25 cellular contexts compared by ENCODE assay signal in the genomic region with DNA sequence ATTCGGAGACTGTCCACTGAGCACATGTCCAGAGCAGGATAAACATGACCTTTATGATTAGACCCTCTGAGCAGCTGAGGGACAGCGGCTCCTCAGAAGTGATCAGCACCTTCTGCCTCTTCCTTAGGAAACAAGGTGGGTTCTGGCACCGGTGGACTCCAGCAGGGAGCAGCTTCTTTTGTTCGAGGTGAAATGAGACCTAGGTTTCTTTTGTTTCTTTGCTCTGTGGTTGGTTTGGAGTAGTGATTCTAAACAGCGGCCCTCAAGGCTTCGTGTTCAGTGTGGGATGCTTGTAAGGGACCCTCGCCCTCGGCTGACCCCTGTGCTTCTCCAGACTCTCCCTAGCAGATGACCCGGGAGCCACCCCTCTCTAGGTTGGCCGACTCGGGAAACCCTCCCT. TPM values are rescaled to one million over a fixed set of nuclear protein-coding genes. Genes with fewer than 3 reads are reported as not detected.
"Had no signal": no experiment of that assay in that cellular context is flagged by ENCODE, and none has a peak within 500 bp of the region (broad histone marks: within the 10 kb centered on the region; RNA-seq: fewer than 3 reads in every experiment).

No MANE protein-coding gene starts in this region.

- H3K4me3 ChIP-seq: dorsolateral prefrontal cortex, lung, ovary, sigmoid colon, smooth muscle cell, testis, upper lobe of right lung had no signal

- H3K27ac ChIP-seq: brain microvascular endothelial cell, dorsolateral prefrontal cortex, neutrophil, ovary, sigmoid colon, testis, upper lobe of right lung, WERI-Rb-1 had no signal

- H3K27me3 ChIP-seq: neutrophil, ovary, testis, upper lobe of right lung had no signal

- ATAC-seq: activated CD8-positive, alpha-beta T cell treated with anti-CD3 and anti-CD28 coated beads, Interleukin-2, amount 10 ng/mL, durations not matched to agents 7 days and 5 days; activated naive CD4-positive, alpha-beta T cell treated with anti-CD3 and anti-CD28 coated beads, Interleukin-2, amount 50 U/mL, for 72 hours; effector memory CD8-positive, alpha-beta T cell; esophagus mucosa; naive thymus-derived CD4-positive, alpha-beta T cell; stimulated activated naive B cell treated with anti-CD40 and anti-IgM and Interleukin-4, amounts not matched to agents 10 μg/mL and 1 μg/mL and 100 μg/mL, for 72 hours; upper lobe of right lung had no signal

- DNase-seq: activated CD4-positive, alpha-beta T cell treated with anti-CD3 and anti-CD28 coated beads, Interleukin-2, amount 10 ng/mL, durations not matched to agents 7 days and 5 days; activated CD4-positive, CD25-positive, alpha-beta regulatory T cell treated with anti-CD3 and anti-CD28 coated beads, Interleukin-2, amount 50 U/mL, for 72 hours; activated CD8-positive, alpha-beta T cell treated with anti-CD3 and anti-CD28 coated beads, Interleukin-2, amount 10 ng/mL, durations not matched to agents 7 days and 5 days; brain microvascular endothelial cell; central memory CD4-positive, alpha-beta T cell; dorsolateral prefrontal cortex; effector memory CD8-positive, alpha-beta T cell; sigmoid colon; stimulated activated CD4-positive, alpha-beta T cell treated with anti-CD3 and anti-CD28 coated beads, Interleukin-2, amount 100 ng/mL, for 48 hours; stimulated activated CD8-positive, alpha-beta memory T cell treated with anti-CD3 and anti-CD28 coated beads, Interleukin-4, amount 100 ng/mL, for 48 hours; stimulated activated naive B cell treated with anti-CD40 and anti-IgM and Interleukin-4, amounts not matched to agents 10 μg/mL and 1 μg/mL and 100 μg/mL, for 72 hours; T-helper 1 cell; testis; upper lobe of right lung; WERI-Rb-1 had no signal

- H3K4me1 ChIP-seq: upper lobe of right lung had no signal

- H3K4me2 ChIP-seq: smooth muscle cell had no signal

- H3K9me3 ChIP-seq: neutrophil, ovary, sigmoid colon, testis, upper lobe of right lung had no signal

- H3K36me3 ChIP-seq: brain microvascular endothelial cell, neutrophil, ovary, sigmoid colon, upper lobe of right lung, WERI-Rb-1 had no signal

RNA-seq across cellular contexts. Expression of a gene that starts 14.6 kb away (rescaled TPM):
- total RNA-seq: activated CD4-positive, alpha-beta T cell treated with anti-CD3 and anti-CD28 coated beads, Interleukin-2, amount 10 ng/mL, durations not matched to agents 7 days and 5 days; activated CD8-positive, alpha-beta T cell treated with anti-CD3 and anti-CD28 coated beads, Interleukin-2, amount 10 ng/mL, durations not matched to agents 7 days and 5 days; activated naive CD4-positive, alpha-beta T cell treated with anti-CD3 and anti-CD28 coated beads, Interleukin-2, amount 50 U/mL, for 72 hours; endothelial cell of umbilical vein; esophagus mucosa; frontal cortex; mucosa of gallbladder; naive thymus-derived CD4-positive, alpha-beta T cell; smooth muscle cell had no signal
- polyA plus RNA-seq: endothelial cell of umbilical vein; naive thymus-derived CD4-positive, alpha-beta T cell; smooth muscle cell had no signal
